1 cellular context compared by ENCODE assay signal in genomic region chr17:67018429-67019125, GRCh38.
TF ChIP-seq lines count a peak whose summit lies in the region.

No MANE protein-coding gene starts in this region.

TF ChIP-seq in GM12878, 131 proteins besides CTCF, POLR2A, EP300 and RAD21 (continued from another document):
- no peak for TF ChIP-seq ZNF274 (IDR thresholded peaks at IDR 0.05; ENCODE audit: insufficient read depth, insufficient read length)
- TF ChIP-seq ZNF622 (IDR thresholded peaks at IDR 0.05), result no peak
- no peak for TF ChIP-seq SREBF2 (IDR thresholded peaks at IDR 0.05; ENCODE audit: low read length)
- TF ChIP-seq YY1 (IDR thresholded peaks at IDR 0.05; ENCODE audit: low read depth, low read length), result no peak
- no peak for TF ChIP-seq RELA (IDR thresholded peaks at IDR 0.05; ENCODE audit: borderline replicate concordance, partially characterized antibody)
